ENCODE assay signal across 13 cellular contexts in the genomic region with DNA sequence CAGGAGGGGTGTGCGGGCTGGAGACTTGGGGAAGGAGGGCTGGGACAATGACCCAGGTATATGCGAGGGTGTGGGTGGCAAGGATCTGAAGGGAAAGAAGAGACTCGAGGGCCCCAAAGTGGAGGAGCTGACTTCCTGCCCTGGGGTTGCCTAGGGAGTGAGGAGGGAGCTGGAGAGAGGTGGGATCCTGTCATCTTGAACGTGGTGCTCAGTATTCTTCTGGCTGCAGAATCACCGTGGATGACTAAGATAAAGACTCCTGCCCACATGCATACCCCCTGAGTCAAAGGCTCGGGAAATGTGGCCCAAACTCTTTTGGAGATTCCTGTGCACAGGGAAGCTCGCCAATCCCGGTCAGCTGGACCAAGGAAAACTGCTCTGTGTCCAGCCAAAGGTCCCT. TPM values are rescaled to one million over a fixed set of nuclear protein-coding genes. Genes with fewer than 3 reads are reported as not detected.
DNase-seq lines count a peak whose midpoint lies in the region; ATAC-seq and TF ChIP-seq lines count a peak whose summit lies in the region.
"Had no signal": no experiment of that assay in that cellular context is flagged by ENCODE, and none has a peak within 500 bp of the region (broad histone marks: within the 10 kb centered on the region; RNA-seq: fewer than 3 reads in every experiment).

No MANE protein-coding gene starts in this region.

- H3K4me3 Mint-ChIP-seq in Caco-2 (ENCODE audit: unreplicated experiment): no peak overlapping the region
- H3K4me3 Mint-ChIP-seq: activated CD8-positive, alpha-beta memory T cell treated with anti-CD3 and anti-CD28 coated beads, Interleukin-2, amount 10 ng/mL, durations not matched to agents 7 days and 5 days; activated naive CD4-positive, alpha-beta T cell treated with anti-CD3 and anti-CD28 coated beads, Interleukin-2, amount 50 U/mL, for 24 hours had no signal

- H3K27me3 Mint-ChIP-seq in Caco-2 (ENCODE audit: insufficient read depth, unreplicated experiment): no peaks in the 10 kb centered on the region
- H3K27me3 Mint-ChIP-seq: activated CD8-positive, alpha-beta memory T cell treated with anti-CD3 and anti-CD28 coated beads, Interleukin-2, amount 10 ng/mL, durations not matched to agents 7 days and 5 days; activated naive CD4-positive, alpha-beta T cell treated with anti-CD3 and anti-CD28 coated beads, Interleukin-2, amount 50 U/mL, for 24 hours had no signal

- H3K79me2 ChIP-seq in PC-3 (ENCODE audit: low read length): no peaks in the 10 kb centered on the region
- H3K79me2 ChIP-seq in osteoblast (ENCODE audit: insufficient read depth, low read length): no peaks in the 10 kb centered on the region

- CTCF ChIA-PET in PC-3 (lab: Charles Lee): no interaction called here
- CTCF ChIA-PET in Caco-2 (lab: Charles Lee): no interaction called here

- H3K4me1 ChIP-seq in PC-3 (ENCODE audit: insufficient read depth, low read length) (peaks cover 29% of the 10 kb centered on the region), osteoblast (ENCODE audit: insufficient read depth, low read length) (peaks cover 23% of the 10 kb centered on the region), Caco-2 (peaks cover 13% of the 10 kb centered on the region; the same call in 1 of the 2 replicates)

- ATAC-seq in PC-3: no peak
- ATAC-seq in HG02588 (IDR thresholded peaks at IDR 0.05; ENCODE audit: unreplicated experiment): no peak
- ATAC-seq: activated CD8-positive, alpha-beta memory T cell treated with anti-CD3 and anti-CD28 coated beads, Interleukin-2, amount 10 ng/mL, durations not matched to agents 7 days and 5 days had no signal

- TF ChIP-seq CTCF in PC-3 (conservative IDR thresholded peaks at IDR 0.05; ENCODE audit: low read depth, low read length): no peak
- TF ChIP-seq CTCF in osteoblast (IDR thresholded peaks at IDR 0.05; ENCODE audit: extremely low read depth, low read depth, low read length): no peak
- no peak for TF ChIP-seq CTCF in Caco-2 (IDR thresholded peaks at IDR 0.05; ENCODE audit: insufficient read depth in 1 of 2, low read depth in 1 of 2, low read length in 1 of 2, severe bottlenecking in 1 of 2, unreplicated experiment in 1 of 2)

- H3K9me2 ChIP-seq in PC-3 (replicated peaks; ENCODE audit: low read length): no peaks in the 10 kb centered on the region

- H3K9me3 Mint-ChIP-seq in Caco-2 (ENCODE audit: unreplicated experiment): no peaks in the 10 kb centered on the region
- H3K9me3 Mint-ChIP-seq: activated naive CD4-positive, alpha-beta T cell treated with anti-CD3 and anti-CD28 coated beads, Interleukin-2, amount 50 U/mL, for 24 hours had no signal

- H4K20me1 ChIP-seq in PC-3 (ENCODE audit: low read length) (no peaks in the 10 kb centered on the region), osteoblast (ENCODE audit: insufficient read depth, low read length) (no peaks in the 10 kb centered on the region)

- H3K27ac Mint-ChIP-seq in Caco-2 (ENCODE audit: unreplicated experiment): no peak overlapping the region
- H3K27ac Mint-ChIP-seq: activated CD8-positive, alpha-beta memory T cell treated with anti-CD3 and anti-CD28 coated beads, Interleukin-2, amount 10 ng/mL, durations not matched to agents 7 days and 5 days; activated naive CD4-positive, alpha-beta T cell treated with anti-CD3 and anti-CD28 coated beads, Interleukin-2, amount 50 U/mL, for 24 hours had no signal

- H3K36me3 ChIP-seq in PC-3 (ENCODE audit: low read depth, low read length) (no peaks in the 10 kb centered on the region), osteoblast (ENCODE audit: insufficient read depth, low read length) (no peaks in the 10 kb centered on the region), Caco-2 (ENCODE audit: control insufficient read depth, insufficient read depth, low read length) (no peaks in the 10 kb centered on the region)

- H3K9ac ChIP-seq in PC-3 (ENCODE audit: low read length): no peak overlapping the region

- peak overlapping the region; percentile 48 for H3K27ac ChIP-seq in PC-3 (ENCODE audit: low read length)
- no peak overlapping the region for H3K27ac ChIP-seq in osteoblast (ENCODE audit: low read depth, low read length)

- POLR2A ChIA-PET in PC-3 (lab: Charles Lee; ENCODE audit: unreplicated experiment) (no interaction called here), Caco-2 (lab: Charles Lee) (no interaction called here)

- H3F3A ChIP-seq in PC-3 (ENCODE audit: low read length, unreplicated experiment): no peaks in the 10 kb centered on the region

- H3K36me3 Mint-ChIP-seq in Caco-2 (ENCODE audit: insufficient read depth, unreplicated experiment): no peaks in the 10 kb centered on the region
- H3K36me3 Mint-ChIP-seq: activated CD8-positive, alpha-beta memory T cell treated with anti-CD3 and anti-CD28 coated beads, Interleukin-2, amount 10 ng/mL, durations not matched to agents 7 days and 5 days; activated naive CD4-positive, alpha-beta T cell treated with anti-CD3 and anti-CD28 coated beads, Interleukin-2, amount 50 U/mL, for 24 hours had no signal

- intact Hi-C loops in PC-3 (cut with micrococcal nuclease): no loop called here
- intact Hi-C loops in Caco-2 (cut with micrococcal nuclease; ENCODE audit: unreplicated experiment): no loop called here

- no peaks in the 10 kb centered on the region for H3K4me1 Mint-ChIP-seq in Caco-2 (ENCODE audit: low read depth, unreplicated experiment)
- H3K4me1 Mint-ChIP-seq: activated naive CD4-positive, alpha-beta T cell treated with anti-CD3 and anti-CD28 coated beads, Interleukin-2, amount 50 U/mL, for 24 hours had no signal

- no peaks in the 10 kb centered on the region for H3K9me3 ChIP-seq in PC-3 (ENCODE audit: low read length)
- H3K9me3 ChIP-seq in osteoblast (ENCODE audit: low read depth, low read length): no peaks in the 10 kb centered on the region
- no peaks in the 10 kb centered on the region for H3K9me3 ChIP-seq in Caco-2

- DNase-seq in ELR (ENCODE audit: low read depth) (peak; percentile 94), PC-3 (peak; percentile 58), dermis blood vessel endothelial cell (peak; percentile 58), osteoblast (ENCODE audit: insufficient read length, low spot score, missing footprints) (peak; percentile 96), Caco-2 (no peak), RPMI8226 (no peak)
- no peak for DNase-seq in stimulated activated CD4-positive, alpha-beta T cell treated with anti-CD3 and anti-CD28 coated beads, Interleukin-2, amount 100 ng/mL, for 24 hours
- DNase-seq: activated CD8-positive, alpha-beta memory T cell treated with anti-CD3 and anti-CD28 coated beads, Interleukin-2, amount 10 ng/mL, durations not matched to agents 7 days and 5 days; COR-L47; islet precursor cell; NCI-H345 had no signal

- BruUV-seq in PC-3 (replicated peaks; lab: Mats Ljungman, UMichigan): no TSS peak
- BruUV-seq in Caco-2 (replicated peaks; lab: Mats Ljungman, UMichigan): no TSS peak

- H3K4me2 ChIP-seq in PC-3 (ENCODE audit: low read length) (no peak overlapping the region; the same call in 1 of the 2 replicates), osteoblast (ENCODE audit: insufficient read depth, low read length) (peak overlapping the region; percentile 41)

- H3K27me3 ChIP-seq in PC-3 (ENCODE audit: low read length) (no peaks in the 10 kb centered on the region), osteoblast (ENCODE audit: insufficient read depth, low read length) (no peaks in the 10 kb centered on the region), Caco-2 (replicated peaks; ENCODE audit: control insufficient read depth, insufficient read depth, low read length) (no peaks in the 10 kb centered on the region)

- H3K4me3 ChIP-seq in PC-3 (ENCODE audit: low read length): no peak overlapping the region
- H3K4me3 ChIP-seq in osteoblast (ENCODE audit: insufficient read depth, low read length): no peak overlapping the region
- H3K4me3 ChIP-seq in Caco-2 (ENCODE audit: low read depth, low read length): no peak overlapping the region

- H2AFZ ChIP-seq in PC-3 (ENCODE audit: low read length) (no peak overlapping the region), osteoblast (ENCODE audit: low read length) (no peak overlapping the region)

RNA-seq across cellular contexts. Expression of gene COL17A1, which starts 31.2 kb away (rescaled TPM):
- total RNA-seq in PC-3 (2014; rRNA removed): 1.2 and 1.6 TPM in 2 replicates
- total RNA-seq in dermis blood vessel endothelial cell: 0.34 and 0.84 TPM in 2 replicates
- total RNA-seq in osteoblast: under 0.01 TPM in 2 replicates
- 0.45 and 0.49 TPM in 2 replicates for total RNA-seq in Caco-2 (2022)
- total RNA-seq: activated CD8-positive, alpha-beta memory T cell treated with anti-CD3 and anti-CD28 coated beads, Interleukin-2, amount 10 ng/mL, durations not matched to agents 7 days and 5 days had no signal

Comparison
In these comparisons a context has a peak if more than half of its experiments do, and no peak if none do; other contexts are left out.
1. DNase-seq: peak in ELR (single experiment), PC-3 (single experiment), dermis blood vessel endothelial cell (single experiment) and osteoblast (single experiment); none in stimulated activated CD4-positive, alpha-beta T cell treated with anti-CD3 and anti-CD28 coated beads, Interleukin-2, amount 100 ng/mL, for 24 hours (0 of 2), Caco-2 (0 of 2) and RPMI8226 (single experiment).